ENCODE assay signal across 8 cellular contexts in the genomic region with DNA sequence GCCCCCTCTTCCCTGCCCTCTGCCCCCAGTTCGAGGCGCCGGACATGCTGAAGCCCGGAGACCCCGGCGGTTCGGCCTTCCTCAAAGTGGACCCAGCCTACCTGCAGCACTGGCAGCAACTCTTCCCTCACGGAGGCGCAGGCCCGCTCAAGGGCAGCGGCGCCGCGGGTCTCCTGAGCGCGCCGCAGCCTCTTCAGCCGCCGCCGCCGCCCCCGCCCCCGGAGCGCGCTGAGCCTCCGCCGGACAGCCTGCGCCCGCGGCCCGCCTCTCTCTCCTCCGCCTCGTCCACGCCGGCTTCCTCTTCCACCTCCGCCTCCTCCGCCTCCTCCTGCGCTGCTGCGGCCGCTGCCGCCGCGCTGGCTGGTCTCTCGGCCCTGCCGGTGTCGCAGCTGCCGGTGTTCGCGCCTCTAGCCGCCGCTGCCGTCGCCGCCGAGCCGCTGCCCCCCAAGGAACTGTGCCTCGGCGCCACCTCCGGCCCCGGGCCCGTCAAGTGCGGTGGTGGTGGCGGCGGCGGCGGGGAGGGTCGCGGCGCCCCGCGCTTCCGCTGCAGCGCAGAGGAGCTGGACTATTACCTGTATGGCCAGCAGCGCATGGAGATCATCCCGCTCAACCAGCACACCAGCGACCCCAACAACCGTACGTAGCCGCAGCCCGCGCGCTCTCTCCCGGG. TPM values are rescaled to one million over a fixed set of nuclear protein-coding genes. Genes with fewer than 3 reads are reported as not detected.
DNase-seq lines count a peak whose midpoint lies in the region; ATAC-seq, FAIRE-seq and TF ChIP-seq lines count a peak whose summit lies in the region.

No MANE protein-coding gene starts in this region.

- H3K27me3 Mint-ChIP-seq in HFFc6 (ENCODE audit: insufficient read depth) (peaks cover 64% of the 10 kb centered on the region), astrocyte (ENCODE audit: low read depth, unreplicated experiment) (peaks cover 75% of the 10 kb centered on the region)

- no peak for DNase-seq in HFFc6
- no peak for DNase-seq in astrocyte (ENCODE audit: low read depth)
- no peak for DNase-seq in keratinocyte (ENCODE audit: low read depth, low spot score)
- no peak for DNase-seq in tibial artery
- no peak for DNase-seq in RCC 7860 (ENCODE audit: low spot score)
- DNase-seq in PC-9 = no peak

- no peaks in the 10 kb centered on the region for H3K9me1 ChIP-seq in keratinocyte (ENCODE audit: control insufficient read depth, extremely low read depth, insufficient read depth, low read length)

- no peaks in the 10 kb centered on the region for H3K9me2 ChIP-seq in PC-9 (ENCODE audit: insufficient read depth)

- intact Hi-C loops in tibial artery (cut with DNase I; ENCODE audit: low total_unique reads) = loop anchor here (5.0 to 10.0 kb wide), 5 partner anchors 53 to 272 kb away; a partner anchor contains a TSS
- intact Hi-C loops in PC-9 (cut with micrococcal nuclease; ENCODE audit: unreplicated experiment) = no loop called here

- no peak for ATAC-seq in HG03521 (IDR thresholded peaks at IDR 0.05; ENCODE audit: unreplicated experiment)

- peaks cover 37 to 63% (median 55%) of the 10 kb centered on the region in 11 experiments for H3K9me3 ChIP-seq in BLaER1 treated with 17β-estradiol and CSF1 and Interleukin-3, amounts not matched to agents 10 nM and 100 nM (replicated peaks in 1 of 11)
- H3K9me3 ChIP-seq in astrocyte (ENCODE audit: insufficient read depth, low read depth, low read length) (peaks cover 7% of the 10 kb centered on the region), keratinocyte (ENCODE audit: control insufficient read depth, low read depth, low read length) (no peaks in the 10 kb centered on the region), tibial artery (no peaks in the 10 kb centered on the region), PC-9 (ENCODE audit: insufficient read depth, low read depth) (no peaks in the 10 kb centered on the region)

- CTCF ChIA-PET in PC-9 (lab: Charles Lee) = no interaction called here

- H3K9me3 Mint-ChIP-seq in HFFc6 = 0 out of 2 replicates have a peak, but pooled peaks cover 4% of the 10 kb centered on the region
- peaks cover 19% of the 10 kb centered on the region for H3K9me3 Mint-ChIP-seq in astrocyte (ENCODE audit: unreplicated experiment)

- no peaks in the 10 kb centered on the region for H3F3A ChIP-seq in PC-9 (ENCODE audit: insufficient read depth, low read depth)

- H3K27me3 ChIP-seq in BLaER1 treated with 17β-estradiol and CSF1 and Interleukin-3, amounts not matched to agents 10 nM and 100 nM = peaks cover 94 to 99% (median 98%) of the 10 kb centered on the region in 11 experiments
- H3K27me3 ChIP-seq in astrocyte (ENCODE audit: insufficient read depth, low read length) (peaks cover 94% of the 10 kb centered on the region), keratinocyte (ENCODE audit: control insufficient read depth, extremely low read depth, insufficient read depth, low read length) (peaks cover 97% of the 10 kb centered on the region), tibial artery (no peaks in the 10 kb centered on the region), PC-9 (ENCODE audit: insufficient read depth, low read depth) (no peaks in the 10 kb centered on the region)

- dilution Hi-C loops in keratinocyte (cut with MboI; ENCODE audit: extremely low pct_ligation_motif_present, low sequenced_read_pairs) = no loop called here

- peaks cover 16% of the 10 kb centered on the region for H3K4me1 Mint-ChIP-seq in HFFc6 (ENCODE audit: low read depth)
- peaks cover 11% of the 10 kb centered on the region for H3K4me1 Mint-ChIP-seq in astrocyte (ENCODE audit: low read depth, unreplicated experiment)

- peaks cover 0 to 21% (median 7%) of the 10 kb centered on the region in 11 experiments; a peak in 10 of 22 replicates for H4K20me1 ChIP-seq in BLaER1 treated with 17β-estradiol and CSF1 and Interleukin-3, amounts not matched to agents 10 nM and 100 nM
- H4K20me1 ChIP-seq in astrocyte (ENCODE audit: insufficient read depth, low read length) = peaks cover 30% of the 10 kb centered on the region
- H4K20me1 ChIP-seq in keratinocyte (ENCODE audit: control insufficient read depth, extremely low read depth, insufficient read depth, low read length) = no peaks in the 10 kb centered on the region
- H4K20me1 ChIP-seq in PC-9 (ENCODE audit: insufficient read depth) = no peaks in the 10 kb centered on the region

- H3K4me1 ChIP-seq in BLaER1 treated with 17β-estradiol and CSF1 and Interleukin-3, amounts not matched to agents 10 nM and 100 nM = peaks cover 0 to 11% (median 8%) of the 10 kb centered on the region in 10 experiments; a peak in 11 of 20 replicates
- peaks cover 12% of the 10 kb centered on the region for H3K4me1 ChIP-seq in astrocyte (ENCODE audit: insufficient read depth, low read length)
- peaks cover 8% of the 10 kb centered on the region for H3K4me1 ChIP-seq in keratinocyte (ENCODE audit: control insufficient read depth, extremely low read depth, insufficient read depth, low read length)
- peaks cover 0 to 31% (median 11%) of the 10 kb centered on the region in 4 donors for H3K4me1 ChIP-seq in tibial artery
- no peaks in the 10 kb centered on the region for H3K4me1 ChIP-seq in PC-9 (replicated peaks; ENCODE audit: insufficient read depth)

- no peak overlapping the region for H3K27ac ChIP-seq in BLaER1 treated with 17β-estradiol and CSF1 and Interleukin-3, amounts not matched to agents 10 nM and 100 nM
- H3K27ac ChIP-seq in astrocyte (ENCODE audit: low read depth, low read length) = no peak overlapping the region
- H3K27ac ChIP-seq in keratinocyte (ENCODE audit: control insufficient read depth, insufficient read depth, low read length) = no peak overlapping the region
- H3K27ac ChIP-seq in tibial artery = peak overlapping the region; percentile 95 to 96
- H3K27ac ChIP-seq in PC-9 = no peak overlapping the region

- H2AFZ ChIP-seq in astrocyte (ENCODE audit: low read depth, low read length) = peak overlapping the region; percentile 47
- peak overlapping the region; percentile 12 for H2AFZ ChIP-seq in keratinocyte (ENCODE audit: control insufficient read depth, low read length)
- no peak overlapping the region for H2AFZ ChIP-seq in PC-9

- H3K36me3 ChIP-seq in BLaER1 treated with 17β-estradiol and CSF1 and Interleukin-3, amounts not matched to agents 10 nM and 100 nM = no peaks in the 10 kb centered on the region
- H3K36me3 ChIP-seq in astrocyte (ENCODE audit: insufficient read depth, low read length) (no peaks in the 10 kb centered on the region), keratinocyte (ENCODE audit: control insufficient read depth in 2 of 2, extremely low read depth in 1 of 2, insufficient read depth in 2 of 2, low read length in 2 of 2) (no peaks in the 10 kb centered on the region), tibial artery (no peaks in the 10 kb centered on the region), PC-9 (ENCODE audit: low read depth) (no peaks in the 10 kb centered on the region)

- TF ChIP-seq CTCF in HFFc6 (IDR thresholded peaks at IDR 0.05) (no peak), astrocyte (IDR thresholded peaks at IDR 0.05; ENCODE audit: insufficient read depth, low read depth, low read length) (no peak), keratinocyte (optimal IDR thresholded peaks at IDR 0.05 in 1 of 3, IDR thresholded peaks at IDR 0.05 in 1 of 3, conservative IDR thresholded peaks at IDR 0.05 in 1 of 3; ENCODE audit: extremely low read depth in 1 of 3, insufficient read depth in 2 of 3, low read length in 3 of 3) (no peak), tibial artery (IDR thresholded peaks at IDR 0.05) (no peak), PC-9 (conservative IDR thresholded peaks at IDR 0.05) (no peak)

- FAIRE-seq in astrocyte (lab: Jason Lieb, UNC) (no peak), keratinocyte (lab: Jason Lieb, UNC) (no peak), RCC 7860 (lab: Jason Lieb, UNC) (no peak)

- H3K27ac Mint-ChIP-seq in HFFc6 (no peak overlapping the region), astrocyte (ENCODE audit: unreplicated experiment) (no peak overlapping the region)

- POLR2A ChIA-PET in PC-9 (lab: Charles Lee; ENCODE audit: unreplicated experiment) = no interaction called here

- peak overlapping the region; percentile 41 to 86 (median 65) for H3K4me2 ChIP-seq in BLaER1 treated with 17β-estradiol and CSF1 and Interleukin-3, amounts not matched to agents 10 nM and 100 nM
- H3K4me2 ChIP-seq in astrocyte (ENCODE audit: low read length) (peak overlapping the region; percentile 80), keratinocyte (ENCODE audit: control insufficient read depth, extremely low read depth, insufficient read depth, low read depth, low read length) (peak overlapping the region; percentile 70), PC-9 (no peak overlapping the region)

- peak overlapping the region; percentile 18 to 63 (median 47); a peak in 18 of 20 replicates for H3K4me3 ChIP-seq in BLaER1 treated with 17β-estradiol and CSF1 and Interleukin-3, amounts not matched to agents 10 nM and 100 nM
- H3K4me3 ChIP-seq in astrocyte (ENCODE audit: insufficient read depth, low read depth, low read length) (peak overlapping the region; percentile 17), keratinocyte (ENCODE audit: control insufficient read depth in 2 of 3, extremely low read depth in 1 of 3, insufficient read depth in 2 of 3, low read depth in 1 of 3, low read length in 3 of 3) (peak overlapping the region; percentile 14 to 49 (median 49)), tibial artery (peak overlapping the region; percentile 69 to 90), PC-9 (no peak overlapping the region)

- H3K79me2 ChIP-seq in astrocyte (ENCODE audit: insufficient read depth, low read length) = no peaks in the 10 kb centered on the region
- H3K79me2 ChIP-seq in keratinocyte (ENCODE audit: control insufficient read depth, insufficient read depth, low read length) = no peaks in the 10 kb centered on the region
- H3K79me2 ChIP-seq in PC-9 (ENCODE audit: low read depth) = no peaks in the 10 kb centered on the region

- no peak overlapping the region for H3K9ac ChIP-seq in BLaER1 treated with 17β-estradiol and CSF1 and Interleukin-3, amounts not matched to agents 10 nM and 100 nM
- H3K9ac ChIP-seq in astrocyte (ENCODE audit: low read length) = no peak overlapping the region
- no peak overlapping the region for H3K9ac ChIP-seq in keratinocyte (ENCODE audit: control insufficient read depth, extremely low read depth, insufficient read depth, low read length)

- H3K36me3 Mint-ChIP-seq in HFFc6 (ENCODE audit: low read depth) (0 out of 2 replicates have a peak, but pooled peaks cover 6% of the 10 kb centered on the region), astrocyte (ENCODE audit: low read depth, unreplicated experiment) (no peaks in the 10 kb centered on the region)

- BruUV-seq in PC-9 (replicated peaks; lab: Mats Ljungman, UMichigan) = no TSS peak

- H3K4me3 Mint-ChIP-seq in HFFc6 = peak overlapping the region; percentile 72
- H3K4me3 Mint-ChIP-seq in astrocyte (ENCODE audit: unreplicated experiment) = peak overlapping the region; percentile 78

RNA-seq across cellular contexts. Expression of a gene that starts 1.1 kb away (rescaled TPM):
- under 1 TPM; 0.10 to 0.85 (median 0.28) TPM for total RNA-seq in HFFc6 (2021; fragmentation: NEBNext Ultra II Directional; extraction: Animal tissue kit (Norgen Biotek cat#: 25700))
- total RNA-seq in astrocyte (0.43 and 1.2 TPM in 2 replicates), PC-9 (2021) (0.26 and 0.40 TPM in 2 replicates)
- polyA plus RNA-seq in keratinocyte = 0.01 to 0.09 TPM (median 0.03 TPM) in 3 replicates
- polyA plus RNA-seq in keratinocyte (2011; ENCODE audit: low read depth) = 0.05 TPM
- not detected in 2 replicates for polyA plus RNA-seq in keratinocyte (2011; cell fraction: cytosol; rRNA removed)
- 0.14 and 0.17 TPM in 2 replicates for polyA plus RNA-seq in keratinocyte (2011; cell fraction: nucleus; rRNA removed)
- polyA plus RNA-seq in keratinocyte (2012; ENCODE audit: low replicate concordance) = 0.09 and 0.10 TPM in 2 replicates
- polyA minus RNA-seq in keratinocyte = not detected in 3 replicates
- not detected for polyA minus RNA-seq in keratinocyte (2011; cell fraction: cytosol; rRNA and poly(A)+ RNA removed)
- 0.08 TPM in 1 of 2 replicates, not detected in the other for polyA minus RNA-seq in keratinocyte (2011; cell fraction: nucleus; rRNA and poly(A)+ RNA removed)

RNA-seq across cellular contexts. Expression of a gene that starts 53.6 kb away (rescaled TPM):
- total RNA-seq in HFFc6 (2021; fragmentation: NEBNext Ultra II Directional; extraction: Animal tissue kit (Norgen Biotek cat#: 25700)) = 10 to 100 TPM; 44.0 to 70.2 (median 49.7) TPM
- total RNA-seq in astrocyte (51.9 and 68.5 TPM in 2 replicates), PC-9 (2021) (22.3 and 27.4 TPM in 2 replicates)
- 26.5 to 40.1 TPM (median 28.1 TPM) in 3 replicates for polyA plus RNA-seq in keratinocyte
- polyA plus RNA-seq in keratinocyte (2011; ENCODE audit: low read depth) = 66.8 TPM
- polyA plus RNA-seq in keratinocyte (2011; cell fraction: cytosol; rRNA removed) = 32.7 and 34.6 TPM in 2 replicates
- polyA plus RNA-seq in keratinocyte (2011; cell fraction: nucleus; rRNA removed) = 25.3 and 27.6 TPM in 2 replicates
- polyA plus RNA-seq in keratinocyte (2012; ENCODE audit: low replicate concordance) = 34.7 and 41.1 TPM in 2 replicates
- 25.7 to 49.0 TPM (median 44.3 TPM) in 3 replicates for polyA minus RNA-seq in keratinocyte
- 35.5 TPM for polyA minus RNA-seq in keratinocyte (2011; cell fraction: cytosol; rRNA and poly(A)+ RNA removed)
- 9.2 and 18.8 TPM in 2 replicates for polyA minus RNA-seq in keratinocyte (2011; cell fraction: nucleus; rRNA and poly(A)+ RNA removed)

Comparison
In these comparisons a context has a peak if more than half of its experiments do, and no peak if none do; other contexts are left out.
1. H3K27ac ChIP-seq: peak in tibial artery (2 of 2); none in BLaER1 treated with 17β-estradiol and CSF1 and Interleukin-3, amounts not matched to agents 10 nM and 100 nM (0 of 11), astrocyte (single experiment), keratinocyte (single experiment) and PC-9 (single experiment).